Comparison of ENCODE assay signal across 22 cellular contexts in the genomic region with DNA sequence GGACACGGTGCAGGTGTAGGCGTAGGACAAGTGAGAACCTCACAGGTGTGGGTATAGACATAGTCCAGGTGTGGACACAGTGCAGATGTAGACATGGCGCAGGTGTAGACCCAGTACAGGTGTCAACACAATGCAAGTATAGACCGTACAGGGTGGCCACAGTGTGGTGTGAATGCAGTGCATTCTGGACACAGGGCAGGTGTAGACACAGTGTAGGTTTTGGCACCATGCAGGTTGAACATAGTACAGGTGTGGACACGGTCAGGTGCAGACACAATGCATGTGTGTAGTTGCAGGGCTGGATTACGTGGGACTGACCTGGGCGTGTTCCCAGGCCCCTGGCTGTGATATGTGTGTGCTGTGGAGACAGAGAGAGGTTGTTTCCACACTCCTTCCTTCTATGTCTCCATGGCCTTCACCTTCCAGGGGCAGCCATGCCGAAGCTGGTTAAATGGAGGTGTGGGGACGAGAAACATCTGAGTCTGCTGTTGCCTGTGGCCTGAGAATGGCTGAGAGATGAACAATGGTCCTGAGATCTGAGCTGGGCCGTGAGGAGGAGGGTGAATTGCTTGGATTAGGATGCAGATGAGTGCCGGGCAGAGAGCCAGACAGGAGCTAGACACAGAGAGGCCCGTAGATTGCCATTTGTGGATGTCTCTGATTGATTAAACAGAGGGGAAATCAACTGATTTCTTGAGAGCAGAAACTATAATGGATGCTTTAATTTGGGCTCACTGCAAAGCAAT.
A peak's percentile ranks its signal among the peaks of the same experiment; 100 is the strongest.
DNase-seq lines count a peak whose midpoint lies in the region; ATAC-seq, FAIRE-seq and TF ChIP-seq lines count a peak whose summit lies in the region.
"Had no signal": no experiment of that assay in that cellular context is flagged by ENCODE, and none has a peak within 500 bp of the region (broad histone marks: within the 10 kb centered on the region; RNA-seq: fewer than 3 reads in every experiment).

No MANE protein-coding gene starts in this region.

- H3K27ac Mint-ChIP-seq in GM23338 (no peak overlapping the region; the same call in 1 of the 2 replicates), neural progenitor cell (peak overlapping the region; percentile 18)
- H3K27ac Mint-ChIP-seq: activated CD4-positive, alpha-beta T cell treated with anti-CD3 and anti-CD28 coated beads, Interleukin-2, amount 10 ng/mL, durations not matched to agents 7 days and 5 days; CD4-positive, alpha-beta memory T cell; dendritic cell treated with granulocyte-macrophage colony-stimulating factor and Interleukin-4, amounts not matched to agents 40 ng/mL and 50 ng/mL, for 4 days; T-helper 1 cell treated with Interleukin-12 subunit alpha and Interleukin-12 subunit beta and Interleukin-4 antibody, amounts not matched to agents 30 μg/mL and 1 μg/mL, for 36 hours had no signal

- H3K4me1 ChIP-seq in A549 = peaks cover 21% of the 10 kb centered on the region
- H3K4me1 ChIP-seq in GM23338 (ENCODE audit: insufficient read depth) = no peaks in the 10 kb centered on the region
- H3K4me1 ChIP-seq in neural progenitor cell = no peaks in the 10 kb centered on the region
- H3K4me1 ChIP-seq: heart left ventricle had no signal

- H3K9me2 ChIP-seq in GM23338 (ENCODE audit: insufficient read depth) = no peaks in the 10 kb centered on the region

- no peak for TF ChIP-seq POLR2A in A549 (IDR thresholded peaks at IDR 0.05; ENCODE audit: low read length)

- FAIRE-seq in A549 (lab: Jason Lieb, UNC) = no peak
- FAIRE-seq: endothelial cell of umbilical vein, GM12891 had no signal

- 74% methylated on average over 12 of the region's 12 CpGs for WGBS in A549 (ENCODE audit: missing lambda C conversion rate)

- H3K27me3 Mint-ChIP-seq in GM23338 (ENCODE audit: insufficient read depth, low read depth, poor library complexity) = peaks cover 10% of the 10 kb centered on the region
- H3K27me3 Mint-ChIP-seq in neural progenitor cell (ENCODE audit: insufficient read depth, low read depth) = peaks cover 7% of the 10 kb centered on the region

- H3K36me3 ChIP-seq in GM23338 (ENCODE audit: insufficient read depth) (no peaks in the 10 kb centered on the region), neural progenitor cell (no peaks in the 10 kb centered on the region)
- H3K36me3 ChIP-seq: cardiac muscle cell, heart left ventricle, neutrophil had no signal

- H3K9me3 ChIP-seq in A549 = no peaks in the 10 kb centered on the region
- no peaks in the 10 kb centered on the region for H3K9me3 ChIP-seq in neural progenitor cell (ENCODE audit: low read depth)
- H3K9me3 ChIP-seq: heart left ventricle, mucosa of descending colon, neutrophil had no signal

- H3K27me3 ChIP-seq in GM23338 (ENCODE audit: insufficient read depth) (no peaks in the 10 kb centered on the region), neural progenitor cell (no peaks in the 10 kb centered on the region)
- H3K27me3 ChIP-seq: cardiac muscle cell had no signal

- CTCF ChIA-PET in A549 (lab: Yijun Ruan, JAX) = interaction anchor here (0.7 to 2.5 kb wide), 23 partner anchors 12 to 449 kb away, joined by 3 to 25 read pairs (median 3); a partner anchor contains a TSS

- H3K27ac ChIP-seq in A549 (peak overlapping the region; percentile 47 to 80; a peak in 4 of 6 replicates), GM23338 (ENCODE audit: low read depth) (no peak overlapping the region), neural progenitor cell (no peak overlapping the region)
- H3K27ac ChIP-seq: cardiac muscle cell, heart left ventricle, neutrophil had no signal

- ATAC-seq in A549 (peak; percentile 62 to 66), GM23338 (peak; percentile 14; the same call in 2 of the 3 replicates), HG03025 (IDR thresholded peaks at IDR 0.05; ENCODE audit: low FRiP score, unreplicated experiment) (no peak)
- ATAC-seq: left ventricle myocardium superior had no signal

- no peaks in the 10 kb centered on the region for H3K79me2 ChIP-seq in GM23338 (replicated peaks; ENCODE audit: insufficient read depth)
- H3K79me2 ChIP-seq in neural progenitor cell (ENCODE audit: low read depth) = no peaks in the 10 kb centered on the region

- no peak for DNase-seq in A549 (ENCODE audit: low read depth in 1 of 2, low spot score in 1 of 2)
- no peak for DNase-seq in GM23338 (ENCODE audit: low spot score)
- DNase-seq in RPMI7951 (ENCODE audit: low read depth) = peak; percentile 13
- DNase-seq in neural progenitor cell (ENCODE audit: low spot score) = peak; percentile 40
- DNase-seq in OCI-M2 (lab: John Stamatoyannopoulos, UW; ENCODE audit: unreplicated experiment) = no peak
- no peak for DNase-seq in stimulated activated CD4-positive, alpha-beta T cell treated with anti-CD3 and anti-CD28 coated beads, Interleukin-1b, Interleukin-23, amount 100 ng/mL, for 48 hours
- DNase-seq: activated CD4-positive, alpha-beta T cell treated with anti-CD3 and anti-CD28 coated beads, Interleukin-2, amount 10 ng/mL, durations not matched to agents 7 days and 5 days; activated gamma-delta T cell treated with Interleukin-2 at 50 U/mL for 16 hours; CD4-positive, alpha-beta memory T cell; DMS79; heart left ventricle; left ventricle myocardium superior; NCI-H2107; stimulated activated CD4-positive, alpha-beta T cell treated with anti-CD3 and anti-CD28 coated beads, Interleukin-12 subunit alpha, Interleukin-12 subunit beta, amount 100 ng/mL, for 4 hours had no signal

- H3F3A ChIP-seq in GM23338 (replicated peaks; ENCODE audit: low read depth) (no peaks in the 10 kb centered on the region), neural progenitor cell (ENCODE audit: low read depth) (peaks cover 4% of the 10 kb centered on the region)

- no peak overlapping the region for H3K4me2 ChIP-seq in A549
- no peak overlapping the region for H3K4me2 ChIP-seq in GM23338
- H3K4me2 ChIP-seq in neural progenitor cell = peak overlapping the region; percentile 15

- no peak overlapping the region for H3K9ac ChIP-seq in neural progenitor cell

- H4K20me1 ChIP-seq in GM23338 (replicated peaks; ENCODE audit: insufficient read depth) = no peaks in the 10 kb centered on the region
- H4K20me1 ChIP-seq in neural progenitor cell (ENCODE audit: low read depth) = no peaks in the 10 kb centered on the region

- no peaks in the 10 kb centered on the region for H3K36me3 Mint-ChIP-seq in GM23338 (ENCODE audit: low read depth)
- no peaks in the 10 kb centered on the region for H3K36me3 Mint-ChIP-seq in neural progenitor cell
- H3K36me3 Mint-ChIP-seq: CD4-positive, alpha-beta memory T cell had no signal

- H3K4me1 Mint-ChIP-seq in GM23338 = peaks cover 19% of the 10 kb centered on the region
- peaks cover 14% of the 10 kb centered on the region for H3K4me1 Mint-ChIP-seq in neural progenitor cell
- H3K4me1 Mint-ChIP-seq: activated CD4-positive, alpha-beta T cell treated with anti-CD3 and anti-CD28 coated beads, Interleukin-2, amount 10 ng/mL, durations not matched to agents 7 days and 5 days; CD4-positive, alpha-beta memory T cell had no signal

- POLR2A ChIA-PET in A549 (lab: Yijun Ruan, JAX) = no interaction called here

- H3K4me3 Mint-ChIP-seq in GM23338 (no peak overlapping the region), neural progenitor cell (no peak overlapping the region)
- H3K4me3 Mint-ChIP-seq: activated CD4-positive, alpha-beta T cell treated with anti-CD3 and anti-CD28 coated beads, Interleukin-2, amount 10 ng/mL, durations not matched to agents 7 days and 5 days; dendritic cell treated with granulocyte-macrophage colony-stimulating factor and Interleukin-4, amounts not matched to agents 40 ng/mL and 50 ng/mL, for 4 days; T-helper 1 cell treated with Interleukin-12 subunit alpha and Interleukin-12 subunit beta and Interleukin-4 antibody, amounts not matched to agents 30 μg/mL and 1 μg/mL, for 36 hours had no signal

- no peak for TF ChIP-seq CTCF in A549 (IDR thresholded peaks at IDR 0.05)
- no peak for TF ChIP-seq CTCF in GM23338 (conservative IDR thresholded peaks at IDR 0.05; ENCODE audit: low read depth in 2 of 2)
- TF ChIP-seq CTCF in neural progenitor cell (IDR thresholded peaks at IDR 0.05) = no peak

- no peak for TF ChIP-seq RAD21 in A549 (conservative IDR thresholded peaks at IDR 0.05 in 1 of 2, IDR thresholded peaks at IDR 0.05 in 1 of 2)

- peaks cover 12% of the 10 kb centered on the region for H3K9me3 Mint-ChIP-seq in GM23338
- peaks cover 2% of the 10 kb centered on the region for H3K9me3 Mint-ChIP-seq in neural progenitor cell
- H3K9me3 Mint-ChIP-seq: activated CD4-positive, alpha-beta T cell treated with anti-CD3 and anti-CD28 coated beads, Interleukin-2, amount 10 ng/mL, durations not matched to agents 7 days and 5 days had no signal

- H3K4me3 ChIP-seq in A549 (no peak overlapping the region), GM23338 (no peak overlapping the region), neural progenitor cell (no peak overlapping the region)
- H3K4me3 ChIP-seq: cardiac muscle cell, heart left ventricle, mucosa of descending colon had no signal

- H2AFZ ChIP-seq in GM23338 (no peak overlapping the region), neural progenitor cell (replicated peaks) (no peak overlapping the region)

- TF ChIP-seq EP300 in A549 (IDR thresholded peaks at IDR 0.05) = no peak

TF ChIP-seq in A549, 52 proteins besides CTCF, POLR2A, EP300 and RAD21:
- TF ChIP-seq ESRRA (IDR thresholded peaks at IDR 0.05; ENCODE audit: borderline replicate concordance, low read length) = no peak
- no peak for TF ChIP-seq SMC3 (IDR thresholded peaks at IDR 0.05)
- no peak for TF ChIP-seq HOXB13 (CRISPR knock-in tag; IDR thresholded peaks at IDR 0.05; ENCODE audit: low read depth)
- no peak for TF ChIP-seq FOSL2 (IDR thresholded peaks at IDR 0.05)
- no peak for TF ChIP-seq FOSL2 (CRISPR knock-in tag; IDR thresholded peaks at IDR 0.05)

Comparison
In these comparisons a context has a peak if more than half of its experiments do, and no peak if none do; other contexts are left out.
1. DNase-seq: peak in RPMI7951 (single experiment) and neural progenitor cell (single experiment); none in A549 (0 of 2), GM23338 (single experiment), OCI-M2 (single experiment) and stimulated activated CD4-positive, alpha-beta T cell treated with anti-CD3 and anti-CD28 coated beads, Interleukin-1b, Interleukin-23, amount 100 ng/mL, for 48 hours (single experiment).
2. H3K27ac ChIP-seq: peak in A549 (2 of 2); none in GM23338 (single experiment) and neural progenitor cell (single experiment).